Comparison of ENCODE assay signal across 17 cellular contexts in the genomic region with DNA sequence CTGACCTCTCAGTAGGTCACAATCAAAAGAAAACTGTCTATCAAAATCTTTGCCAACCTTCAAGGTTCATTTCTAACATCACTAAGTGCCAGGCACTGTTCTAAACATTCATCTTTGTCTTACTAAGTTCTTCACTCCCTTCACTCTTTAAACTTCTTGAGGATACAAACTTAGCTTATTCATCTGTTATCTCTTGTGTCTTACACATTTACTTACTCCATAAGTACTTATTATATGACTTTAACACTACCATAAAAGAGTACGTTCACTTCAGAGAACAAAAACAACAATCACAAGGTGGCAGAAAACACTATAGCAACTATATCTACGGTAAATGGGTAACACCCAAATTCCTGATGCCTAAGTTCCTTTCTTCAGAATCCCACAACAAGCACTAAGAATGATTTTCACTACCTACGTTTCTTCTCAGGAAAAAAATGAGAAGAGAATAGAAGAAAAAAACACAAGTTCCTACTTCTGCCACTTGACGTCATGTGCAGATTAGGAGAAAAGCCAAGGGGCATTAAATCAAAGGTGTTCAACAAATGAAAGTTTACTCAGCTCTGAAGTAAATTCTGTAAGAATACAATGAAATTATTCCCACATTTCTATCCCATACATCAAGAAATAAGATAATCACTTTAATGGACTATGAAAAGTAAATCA. TPM values are rescaled to one million over a fixed set of nuclear protein-coding genes. Genes with fewer than 3 reads are reported as not detected.
DNase-seq lines count a peak whose midpoint lies in the region; ATAC-seq and TF ChIP-seq lines count a peak whose summit lies in the region.
"Had no signal": no experiment of that assay in that cellular context is flagged by ENCODE, and none has a peak within 500 bp of the region (broad histone marks: within the 10 kb centered on the region; RNA-seq: fewer than 3 reads in every experiment).

No MANE protein-coding gene starts in this region.

- H3K9me3 Mint-ChIP-seq in activated naive CD4-positive, alpha-beta T cell treated with anti-CD3 and anti-CD28 coated beads, Interleukin-2, amount 50 U/mL, for 24 hours = no peaks in the 10 kb centered on the region
- no peaks in the 10 kb centered on the region for H3K9me3 Mint-ChIP-seq in activated naive CD4-positive, alpha-beta T cell treated with anti-CD3 and anti-CD28 coated beads, Interleukin-2, amount 10 ng/mL, durations not matched to agents 7 days and 5 days
- no peaks in the 10 kb centered on the region for H3K9me3 Mint-ChIP-seq in activated T-helper 2 cell treated with anti-CD3 and anti-CD28 coated beads, Interferon-gamma antibody, Interleukin-2, Interleukin-4, amounts not matched to agents 10 μg/mL and 5 μg/mL and 100 μg/mL, durations not matched to agents 14 hours and 24 hours and 36 hours
- H3K9me3 Mint-ChIP-seq in stimulated activated naive B cell treated with anti-CD40 and anti-IgM and Interleukin-4, amounts not matched to agents 10 μg/mL and 1 μg/mL and 100 μg/mL, for 72 hours = peaks cover 0 to 1% of the 10 kb centered on the region in 2 donors
- H3K9me3 Mint-ChIP-seq: neural crest cell had no signal

- no peak overlapping the region for H2AFZ ChIP-seq in hepatocyte
- H2AFZ ChIP-seq: PC-9 had no signal

- no peak for TF ChIP-seq CTCF in hepatocyte (IDR thresholded peaks at IDR 0.05; ENCODE audit: poor library complexity)

- H3K4me2 ChIP-seq in hepatocyte = peak overlapping the region; percentile 35
- H3K4me2 ChIP-seq: PC-9 had no signal

- H3K27ac ChIP-seq in hepatocyte (peak overlapping the region; percentile 3), aorta (ENCODE audit: low read depth in 1 of 2, low read length in 2 of 2) (no peak overlapping the region)
- H3K27ac ChIP-seq: PC-9, thoracic aorta had no signal

- peaks cover 11% of the 10 kb centered on the region for H3K36me3 Mint-ChIP-seq in activated naive CD4-positive, alpha-beta T cell treated with anti-CD3 and anti-CD28 coated beads, Interleukin-2, amount 50 U/mL, for 24 hours
- H3K36me3 Mint-ChIP-seq in activated naive CD4-positive, alpha-beta T cell treated with anti-CD3 and anti-CD28 coated beads, Interleukin-2, amount 10 ng/mL, durations not matched to agents 7 days and 5 days = peaks cover 43% of the 10 kb centered on the region
- H3K36me3 Mint-ChIP-seq in activated T-helper 2 cell treated with anti-CD3 and anti-CD28 coated beads, Interferon-gamma antibody, Interleukin-2, Interleukin-4, amounts not matched to agents 10 μg/mL and 5 μg/mL and 100 μg/mL, durations not matched to agents 14 hours and 24 hours and 36 hours (ENCODE audit: low read depth) = peaks cover 54% of the 10 kb centered on the region
- H3K36me3 Mint-ChIP-seq in stimulated activated naive B cell treated with anti-CD40 and anti-IgM and Interleukin-4, amounts not matched to agents 10 μg/mL and 1 μg/mL and 100 μg/mL, for 72 hours = peaks cover 15 to 37% of the 10 kb centered on the region in 2 donors

- DNase-seq in activated naive CD4-positive, alpha-beta T cell treated with anti-CD3 and anti-CD28 coated beads, Interleukin-2, amount 10 ng/mL, durations not matched to agents 7 days and 5 days = no peak
- no peak for DNase-seq in activated T-helper 2 cell treated with anti-CD3 and anti-CD28 coated beads, Interferon-gamma antibody, Interleukin-2, Interleukin-4, amounts not matched to agents 10 μg/mL and 5 μg/mL and 100 μg/mL, durations not matched to agents 14 hours and 24 hours and 36 hours (ENCODE audit: low spot score)
- DNase-seq in hepatocyte (ENCODE audit: low spot score) (no peak), aorta (no peak), middle frontal gyrus (ENCODE audit: extremely low spot score, low spot score) (no peak)
- DNase-seq in stimulated activated naive B cell treated with anti-CD40 and anti-IgM and Interleukin-4, amounts not matched to agents 10 μg/mL and 1 μg/mL and 100 μg/mL, for 72 hours = no peak
- DNase-seq: DMS153, hippocampal formation, left ventricle myocardium superior, NCI-H2029, NCI-H526 treated with DMSO at 0.1 percent for 48 hours, PC-9, retina had no signal

- intact Hi-C loops in activated T-helper 2 cell treated with anti-CD3 and anti-CD28 coated beads, Interferon-gamma antibody, Interleukin-2, Interleukin-4, amounts not matched to agents 10 μg/mL and 5 μg/mL and 100 μg/mL, durations not matched to agents 14 hours and 24 hours and 36 hours (cut with micrococcal nuclease) = no loop called here
- intact Hi-C loops in aorta (cut with DNase I) = no loop called here

- H3K4me1 Mint-ChIP-seq in activated naive CD4-positive, alpha-beta T cell treated with anti-CD3 and anti-CD28 coated beads, Interleukin-2, amount 50 U/mL, for 24 hours = peaks cover 84% of the 10 kb centered on the region
- H3K4me1 Mint-ChIP-seq in activated naive CD4-positive, alpha-beta T cell treated with anti-CD3 and anti-CD28 coated beads, Interleukin-2, amount 10 ng/mL, durations not matched to agents 7 days and 5 days = peaks cover 55% of the 10 kb centered on the region
- H3K4me1 Mint-ChIP-seq in activated T-helper 2 cell treated with anti-CD3 and anti-CD28 coated beads, Interferon-gamma antibody, Interleukin-2, Interleukin-4, amounts not matched to agents 10 μg/mL and 5 μg/mL and 100 μg/mL, durations not matched to agents 14 hours and 24 hours and 36 hours (ENCODE audit: low read depth) = peaks cover 51% of the 10 kb centered on the region
- peaks cover 49 to 77% of the 10 kb centered on the region in 2 donors for H3K4me1 Mint-ChIP-seq in stimulated activated naive B cell treated with anti-CD40 and anti-IgM and Interleukin-4, amounts not matched to agents 10 μg/mL and 1 μg/mL and 100 μg/mL, for 72 hours

- H3K9me3 ChIP-seq in hepatocyte (ENCODE audit: low read depth) = no peaks in the 10 kb centered on the region
- H3K9me3 ChIP-seq in aorta (ENCODE audit: control insufficient read depth, low read length) = no peaks in the 10 kb centered on the region
- H3K9me3 ChIP-seq: thoracic aorta had no signal

- H3K4me3 ChIP-seq in hepatocyte (no peak overlapping the region), aorta (ENCODE audit: low read length in 2 of 2) (no peak overlapping the region)
- H3K4me3 ChIP-seq: PC-9, thoracic aorta had no signal

- no peaks in the 10 kb centered on the region for H3K36me3 ChIP-seq in hepatocyte (replicated peaks; ENCODE audit: insufficient read depth, low read depth)
- no peaks in the 10 kb centered on the region for H3K36me3 ChIP-seq in aorta (ENCODE audit: control insufficient read depth in 1 of 2, insufficient read depth in 2 of 2, low read length in 1 of 2)
- H3K36me3 ChIP-seq: thoracic aorta had no signal

- H3K27ac Mint-ChIP-seq in activated naive CD4-positive, alpha-beta T cell treated with anti-CD3 and anti-CD28 coated beads, Interleukin-2, amount 50 U/mL, for 24 hours = peak overlapping the region; percentile 38
- H3K27ac Mint-ChIP-seq in activated naive CD4-positive, alpha-beta T cell treated with anti-CD3 and anti-CD28 coated beads, Interleukin-2, amount 10 ng/mL, durations not matched to agents 7 days and 5 days = no peak overlapping the region
- peak overlapping the region; percentile 10 for H3K27ac Mint-ChIP-seq in activated T-helper 2 cell treated with anti-CD3 and anti-CD28 coated beads, Interferon-gamma antibody, Interleukin-2, Interleukin-4, amounts not matched to agents 10 μg/mL and 5 μg/mL and 100 μg/mL, durations not matched to agents 14 hours and 24 hours and 36 hours
- H3K27ac Mint-ChIP-seq in stimulated activated naive B cell treated with anti-CD40 and anti-IgM and Interleukin-4, amounts not matched to agents 10 μg/mL and 1 μg/mL and 100 μg/mL, for 72 hours = peak overlapping the region; percentile 4

- peak overlapping the region; percentile 16 for H3K4me3 Mint-ChIP-seq in activated naive CD4-positive, alpha-beta T cell treated with anti-CD3 and anti-CD28 coated beads, Interleukin-2, amount 50 U/mL, for 24 hours
- no peak overlapping the region for H3K4me3 Mint-ChIP-seq in activated naive CD4-positive, alpha-beta T cell treated with anti-CD3 and anti-CD28 coated beads, Interleukin-2, amount 10 ng/mL, durations not matched to agents 7 days and 5 days
- H3K4me3 Mint-ChIP-seq in activated T-helper 2 cell treated with anti-CD3 and anti-CD28 coated beads, Interferon-gamma antibody, Interleukin-2, Interleukin-4, amounts not matched to agents 10 μg/mL and 5 μg/mL and 100 μg/mL, durations not matched to agents 14 hours and 24 hours and 36 hours (ENCODE audit: low read depth) = no peak overlapping the region
- H3K4me3 Mint-ChIP-seq in stimulated activated naive B cell treated with anti-CD40 and anti-IgM and Interleukin-4, amounts not matched to agents 10 μg/mL and 1 μg/mL and 100 μg/mL, for 72 hours = peak overlapping the region in 1 of 2 donors; percentile 0
- H3K4me3 Mint-ChIP-seq: neural crest cell had no signal

- no peaks in the 10 kb centered on the region for H3K9me2 ChIP-seq in hepatocyte (replicated peaks; ENCODE audit: insufficient read depth)

- no peaks in the 10 kb centered on the region for H3K27me3 Mint-ChIP-seq in activated naive CD4-positive, alpha-beta T cell treated with anti-CD3 and anti-CD28 coated beads, Interleukin-2, amount 50 U/mL, for 24 hours
- no peaks in the 10 kb centered on the region for H3K27me3 Mint-ChIP-seq in activated naive CD4-positive, alpha-beta T cell treated with anti-CD3 and anti-CD28 coated beads, Interleukin-2, amount 10 ng/mL, durations not matched to agents 7 days and 5 days
- no peaks in the 10 kb centered on the region for H3K27me3 Mint-ChIP-seq in activated T-helper 2 cell treated with anti-CD3 and anti-CD28 coated beads, Interferon-gamma antibody, Interleukin-2, Interleukin-4, amounts not matched to agents 10 μg/mL and 5 μg/mL and 100 μg/mL, durations not matched to agents 14 hours and 24 hours and 36 hours (ENCODE audit: low read depth)
- H3K27me3 Mint-ChIP-seq in stimulated activated naive B cell treated with anti-CD40 and anti-IgM and Interleukin-4, amounts not matched to agents 10 μg/mL and 1 μg/mL and 100 μg/mL, for 72 hours = no peaks in the 10 kb centered on the region

- 73% methylated on average over 4 of the region's 4 CpGs for WGBS in hepatocyte (ENCODE audit: low lambda C conversion rate, missing lambda C conversion rate)
- 19 to 21% methylated on average over 4 of the region's 4 CpGs for WGBS in aorta, 2 donors

- CTCF ChIA-PET in activated naive CD4-positive, alpha-beta T cell treated with anti-CD3 and anti-CD28 coated beads, Interleukin-2, amount 10 ng/mL, durations not matched to agents 7 days and 5 days (lab: Charles Lee) = interaction anchor here (0.9 kb wide), 1 partner anchor 29 kb away, joined by 3 read pairs; a partner anchor contains a TSS

- H3K4me1 ChIP-seq in hepatocyte (ENCODE audit: insufficient read depth) (peaks cover 45% of the 10 kb centered on the region), aorta (ENCODE audit: control insufficient read depth in 1 of 2, insufficient read depth in 2 of 2, low read length in 2 of 2) (peaks cover 8 to 10% of the 10 kb centered on the region in 2 donors)

- H3K27me3 ChIP-seq in hepatocyte = no peaks in the 10 kb centered on the region
- H3K27me3 ChIP-seq in aorta (ENCODE audit: control insufficient read depth in 1 of 2, insufficient read depth in 2 of 2, low read length in 1 of 2) = no peaks in the 10 kb centered on the region

- ATAC-seq in stimulated activated naive B cell treated with anti-CD40 and anti-IgM and Interleukin-4, amounts not matched to agents 10 μg/mL and 1 μg/mL and 100 μg/mL, for 72 hours (replicated peaks) = peak in 1 of 2 donors; percentile 6
- ATAC-seq in aorta (ENCODE audit: low FRiP score) (no peak), GM18870 (IDR thresholded peaks at IDR 0.05; ENCODE audit: unreplicated experiment) (no peak)

- H4K20me1 ChIP-seq in hepatocyte (ENCODE audit: insufficient read depth, poor library complexity, severe bottlenecking) = peaks cover 99% of the 10 kb centered on the region

- H3K79me2 ChIP-seq in hepatocyte = peaks cover 100% of the 10 kb centered on the region

RNA-seq across cellular contexts. Expression of a gene that starts 29.2 kb away (rescaled TPM):
- total RNA-seq in activated T-helper 2 cell treated with anti-CD3 and anti-CD28 coated beads, Interferon-gamma antibody, Interleukin-2, Interleukin-4, amounts not matched to agents 10 μg/mL and 5 μg/mL and 100 μg/mL, durations not matched to agents 14 hours and 24 hours and 36 hours = 91.5 and 93.9 TPM in 2 replicates
- total RNA-seq in hepatocyte (68.2 and 84.3 TPM in 2 replicates), aorta (100 to 1,000 TPM in 1 of 2 donors, 10 to 100 TPM in 1; 94.1 to 109 TPM)
- polyA plus RNA-seq in hepatocyte (32.6 and 37.3 TPM in 2 replicates), aorta (10 to 100 TPM in 1 of 2 donors, 1 to 10 TPM in 1; 6.5 to 18.7 TPM)
